In the genomic region with DNA sequence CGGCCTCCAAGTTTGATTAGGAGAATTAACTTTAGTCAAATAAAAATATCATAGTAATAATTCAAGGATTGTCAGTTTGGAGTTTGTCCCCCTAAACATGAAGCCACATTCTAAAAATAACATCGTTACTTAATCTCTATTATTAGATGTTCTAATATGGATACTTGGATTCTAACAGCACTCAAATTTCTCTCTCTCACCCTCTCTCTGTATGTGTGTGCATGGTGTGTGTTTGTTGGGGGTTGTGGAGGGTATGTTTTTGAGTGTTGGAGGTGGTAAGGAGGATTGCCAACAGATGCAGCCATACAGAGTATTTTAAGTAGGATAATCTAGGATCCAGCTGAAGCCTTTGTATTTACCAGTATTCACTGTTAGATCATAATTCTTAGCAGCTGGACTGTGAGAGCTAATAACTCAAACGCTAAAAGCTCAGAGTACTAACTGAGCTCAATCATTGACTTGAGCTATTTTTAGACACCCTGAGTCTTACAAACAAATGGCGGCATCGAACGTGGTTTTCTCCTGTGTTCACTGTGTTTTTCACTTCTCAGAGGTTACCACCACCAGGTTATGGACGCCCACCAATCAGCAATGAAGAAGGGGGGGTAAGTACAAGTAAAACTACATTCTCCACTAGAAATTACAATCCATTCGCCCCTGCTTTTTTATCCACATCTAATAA, we compare ENCODE assay signal across 16 cellular contexts. TPM values are rescaled to one million over a fixed set of nuclear protein-coding genes. Genes with fewer than 3 reads are reported as not detected.
A peak's percentile ranks its signal among the peaks of the same experiment; 100 is the strongest.
DNase-seq lines count a peak whose midpoint lies in the region; ATAC-seq, FAIRE-seq and TF ChIP-seq lines count a peak whose summit lies in the region.
"Had no signal": no experiment of that assay in that cellular context is flagged by ENCODE, and none has a peak within 500 bp of the region (broad histone marks: within the 10 kb centered on the region; RNA-seq: fewer than 3 reads in every experiment).

No MANE protein-coding gene starts in this region.

- TF ChIP-seq CTCF in 22Rv1 (IDR thresholded peaks at IDR 0.05) (no peak), kidney (IDR thresholded peaks at IDR 0.05; ENCODE audit: borderline replicate concordance, extremely low read depth, insufficient read depth) (no peak), brain microvascular endothelial cell (IDR thresholded peaks at IDR 0.05; ENCODE audit: low read depth, low read length, missing control alignments) (no peak)

- H3K27ac ChIP-seq in 22Rv1, result 0 out of 2 replicates have a peak overlapping the region, but pooled peaks have one; percentile 18
- peak overlapping the region; percentile 54 to 73 for H3K27ac ChIP-seq in kidney (ENCODE audit: low read depth in 2 of 2, low read length in 2 of 2)
- no peak overlapping the region for H3K27ac ChIP-seq in brain microvascular endothelial cell

- H3K36me3 ChIP-seq in kidney (ENCODE audit: control insufficient read depth in 1 of 2, insufficient read depth in 2 of 2, low read length in 2 of 2) (peaks cover 0 to 4% of the 10 kb centered on the region in 2 donors), brain microvascular endothelial cell (replicated peaks) (no peaks in the 10 kb centered on the region)

- peak; percentile 85 for DNase-seq in NCI-H82 (lab: John Stamatoyannopoulos, UW)
- DNase-seq in kidney, result no peak
- no peak for DNase-seq in brain microvascular endothelial cell
- DNase-seq in NAMALWA (ENCODE audit: low spot score), result no peak
- DNase-seq in Kasumi-1 (lab: John Stamatoyannopoulos, UW), result no peak
- DNase-seq: activated CD4-positive, alpha-beta T cell treated with anti-CD3 and anti-CD28 coated beads, Interleukin-2, amount 50 U/mL, for 1 hour; HFFc6; KG1; stimulated activated CD4-positive, alpha-beta T cell treated with anti-CD3 and anti-CD28 coated beads, Interleukin-2, amount 100 ng/mL, for 48 hours had no signal

- FAIRE-seq in kidney (lab: Jason Lieb, UNC), result peak; percentile 17
- FAIRE-seq: astrocyte had no signal

- H3K27me3 ChIP-seq in brain microvascular endothelial cell (replicated peaks), result no peaks in the 10 kb centered on the region

- ATAC-seq in GM21423 (IDR thresholded peaks at IDR 0.05; ENCODE audit: unreplicated experiment), result peak; percentile 68
- no peak for ATAC-seq in GM21723 (IDR thresholded peaks at IDR 0.05; ENCODE audit: unreplicated experiment)

- intact Hi-C loops in kidney (cut with DNase I), result no loop called here

- H3K4me1 ChIP-seq in kidney (ENCODE audit: control insufficient read depth in 1 of 2, insufficient read depth in 1 of 2, low read depth in 1 of 2, low read length in 2 of 2), result peaks cover 0 to 5% of the 10 kb centered on the region in 2 donors

- no peaks in the 10 kb centered on the region for H3K9me3 ChIP-seq in kidney (ENCODE audit: control insufficient read depth in 1 of 2, low read length in 2 of 2)

- peak overlapping the region in 1 of 2 donors; percentile 80 for H3K9ac ChIP-seq in kidney (ENCODE audit: low read length in 2 of 2)

- in situ Hi-C loops in brain microvascular endothelial cell (cut with HindIII; ENCODE audit: low pct_ligation_motif_present, low sequenced_read_pairs), result no loop called here

- H3K4me3 ChIP-seq in kidney (ENCODE audit: low read length in 2 of 2), result peak overlapping the region; percentile 68 to 74
- no peak overlapping the region for H3K4me3 ChIP-seq in brain microvascular endothelial cell (ENCODE audit: low read depth, low read length)

RNA-seq across cellular contexts. Expression of gene ENAM, which starts 8.8 kb away (rescaled TPM):
- total RNA-seq in kidney, result 6.7 TPM
- 3.9 TPM for polyA plus RNA-seq in kidney (ENCODE audit: insufficient read depth, low read depth, low replicate concordance)

RNA-seq across cellular contexts. Expression of gene JCHAIN, which starts 28.9 kb away (rescaled TPM):
- total RNA-seq in kidney, result 355 TPM
- 5.1 TPM for polyA plus RNA-seq in kidney (ENCODE audit: insufficient read depth, low read depth, low replicate concordance)
- total RNA-seq: astrocyte had no signal

RNA-seq across cellular contexts. Expression of gene AMBN, which starts 45.3 kb away (rescaled TPM):
- total RNA-seq in kidney, result not detected
- not detected for polyA plus RNA-seq in kidney (ENCODE audit: insufficient read depth, low read depth, low replicate concordance)
- total RNA-seq: astrocyte, fibroblast of villous mesenchyme, HFFc6, ureter had no signal
- polyA plus RNA-seq: AG04450 had no signal

RNA-seq across cellular contexts. Expression of gene UTP3, which starts 51.0 kb away (rescaled TPM):
- total RNA-seq in kidney, result 28.6 TPM
- 25.8 TPM for polyA plus RNA-seq in kidney (ENCODE audit: insufficient read depth, low read depth, low replicate concordance)
